ENCODE assay signal across 36 cellular contexts in genomic region chr17:229945-230235, GRCh38. TPM values are rescaled to one million over a fixed set of nuclear protein-coding genes. Genes with fewer than 3 reads are reported as not detected.
"Had no signal": no experiment of that assay in that cellular context is flagged by ENCODE, and none has a peak within 500 bp of the region (broad histone marks: within the 10 kb centered on the region; RNA-seq: fewer than 3 reads in every experiment).

No MANE protein-coding gene starts in this region.

- H3K27ac ChIP-seq: neural progenitor cell, SK-N-MC, thoracic aorta, upper lobe of left lung, VCaP had no signal

- H2AFZ ChIP-seq: neural progenitor cell had no signal

- ATAC-seq: activated CD4-positive, CD25-positive, alpha-beta regulatory T cell treated with anti-CD3 and anti-CD28 coated beads, Interleukin-2, amount 50 U/mL, for 24 hours; gastrocnemius medialis; naive thymus-derived CD4-positive, alpha-beta T cell; right lobe of liver had no signal

- H3K4me3 Mint-ChIP-seq: activated T-cell treated with anti-CD3 and anti-CD28 coated beads, Interleukin-2, amount 50 U/mL, for 24 hours; central memory CD8-positive, alpha-beta T cell; immature natural killer cell; naive thymus-derived CD4-positive, alpha-beta T cell; neural progenitor cell; stimulated activated effector memory CD8-positive, alpha-beta T cell treated with anti-CD3 and anti-CD28 coated beads, Interleukin-12 subunit alpha, Interleukin-12 subunit beta, amount 100 ng/mL, for 72 hours; stimulated activated naive CD8-positive, alpha-beta T cell treated with anti-CD3 and anti-CD28 coated beads, Interleukin-15, Interleukin-2, amounts not matched to agents 100 ng/mL and 50 ng/mL, for 24 hours; T-helper 1 cell treated with Interleukin-12 subunit alpha and Interleukin-12 subunit beta and Interleukin-4 antibody, amounts not matched to agents 30 μg/mL and 1 μg/mL, for 36 hours had no signal

- H3K36me3 ChIP-seq: gastrocnemius medialis, neural progenitor cell, right lobe of liver, thoracic aorta, upper lobe of left lung had no signal

- H3K27ac Mint-ChIP-seq: activated T-cell treated with anti-CD3 and anti-CD28 coated beads, Interleukin-2, amount 50 U/mL, for 24 hours; immature natural killer cell; stimulated activated effector memory CD8-positive, alpha-beta T cell treated with anti-CD3 and anti-CD28 coated beads, Interleukin-12 subunit alpha, Interleukin-12 subunit beta, amount 100 ng/mL, for 72 hours; stimulated activated naive CD8-positive, alpha-beta T cell treated with anti-CD3 and anti-CD28 coated beads, Interleukin-15, Interleukin-2, amounts not matched to agents 100 ng/mL and 50 ng/mL, for 24 hours; T-helper 1 cell treated with Interleukin-12 subunit alpha and Interleukin-12 subunit beta and Interleukin-4 antibody, amounts not matched to agents 30 μg/mL and 1 μg/mL, for 36 hours had no signal

- H3K27me3 ChIP-seq: gastrocnemius medialis, neural progenitor cell, right lobe of liver, upper lobe of left lung had no signal

- H3K9me3 Mint-ChIP-seq: activated T-cell treated with anti-CD3 and anti-CD28 coated beads, Interleukin-2, amount 50 U/mL, for 24 hours; central memory CD8-positive, alpha-beta T cell; immature natural killer cell; naive thymus-derived CD4-positive, alpha-beta T cell; neural progenitor cell; stimulated activated effector memory CD8-positive, alpha-beta T cell treated with anti-CD3 and anti-CD28 coated beads, Interleukin-12 subunit alpha, Interleukin-12 subunit beta, amount 100 ng/mL, for 72 hours; stimulated activated naive CD8-positive, alpha-beta T cell treated with anti-CD3 and anti-CD28 coated beads, Interleukin-15, Interleukin-2, amounts not matched to agents 100 ng/mL and 50 ng/mL, for 24 hours; T-helper 1 cell treated with Interleukin-12 subunit alpha and Interleukin-12 subunit beta and Interleukin-4 antibody, amounts not matched to agents 30 μg/mL and 1 μg/mL, for 36 hours had no signal

- FAIRE-seq: astrocyte, colon, endometrium, TTC549 had no signal

- H3K27me3 Mint-ChIP-seq: central memory CD8-positive, alpha-beta T cell; stimulated activated naive CD8-positive, alpha-beta T cell treated with anti-CD3 and anti-CD28 coated beads, Interleukin-15, Interleukin-2, amounts not matched to agents 100 ng/mL and 50 ng/mL, for 24 hours had no signal

- H3K4me1 ChIP-seq: gastrocnemius medialis had no signal

- H3K4me1 Mint-ChIP-seq: central memory CD8-positive, alpha-beta T cell; stimulated activated effector memory CD8-positive, alpha-beta T cell treated with anti-CD3 and anti-CD28 coated beads, Interleukin-12 subunit alpha, Interleukin-12 subunit beta, amount 100 ng/mL, for 72 hours had no signal

- H3K9me3 ChIP-seq: gastrocnemius medialis, right lobe of liver, thoracic aorta, upper lobe of left lung had no signal

- DNase-seq: activated CD4-positive, alpha-beta T cell treated with anti-CD3 and anti-CD28 coated beads for 48 hours; activated CD4-positive, alpha-beta T cell treated with anti-CD3 and anti-CD28 coated beads, Interleukin-2, amount 50 U/mL, for 48 hours; activated CD8-positive, alpha-beta memory T cell treated with anti-CD3 and anti-CD28 coated beads for 24 hours; activated CD8-positive, alpha-beta memory T cell treated with anti-CD3 and anti-CD28 coated beads, Interleukin-2, amount 50 U/mL, for 48 hours; activated gamma-delta T cell treated with Interleukin-2 at 50 U/mL for 16 hours; activated naive CD4-positive, alpha-beta T cell treated with anti-CD3 and anti-CD28 coated beads, Interleukin-2, amount 50 U/mL, for 16 hours; activated T-cell treated with anti-CD3 and anti-CD28 coated beads, Interleukin-2, amount 50 U/mL, for 24 hours; amniotic stem cell; effector CD8-positive, alpha-beta T cell; gastrocnemius medialis; glutamatergic neuron; hypothalamus; immature natural killer cell; kidney glomerular epithelial cell; midbrain; naive thymus-derived CD4-positive, alpha-beta T cell; occipital lobe; stimulated activated CD4-positive, alpha-beta T cell treated with anti-CD3 and anti-CD28 coated beads, Interleukin-4, amount 100 ng/mL, for 24 hours; SW 1271; T-helper 9 cell; upper lobe of left lung had no signal

- H3K9ac ChIP-seq: neural progenitor cell had no signal

- H3K4me3 ChIP-seq: gastrocnemius medialis, neural progenitor cell, right lobe of liver, SK-N-MC, skin epidermis, thoracic aorta, upper lobe of left lung had no signal

- H3K36me3 Mint-ChIP-seq: neural progenitor cell; stimulated activated effector memory CD8-positive, alpha-beta T cell treated with anti-CD3 and anti-CD28 coated beads, Interleukin-12 subunit alpha, Interleukin-12 subunit beta, amount 100 ng/mL, for 72 hours had no signal

- H3K4me2 ChIP-seq: neural progenitor cell had no signal

RNA-seq across cellular contexts. Expression of gene DOC2B, which starts 48.4 kb away (rescaled TPM):
- polyA plus RNA-seq: immature natural killer cell; naive thymus-derived CD4-positive, alpha-beta T cell had no signal
